Comparison of ENCODE assay signal across 1 cellular context in genomic region chr2:8623576-8623957, GRCh38.
TF ChIP-seq lines count a peak whose summit lies in the region.

No MANE protein-coding gene starts in this region.

TF ChIP-seq in WTC11, 78 proteins besides CTCF, POLR2A, EP300 and RAD21 (continued from another document):
- TF ChIP-seq HMGXB4 (CRISPR knock-in tag; IDR thresholded peaks at IDR 0.05): no peak
